Comparison of ENCODE assay signal across 30 cellular contexts in the genomic region with DNA sequence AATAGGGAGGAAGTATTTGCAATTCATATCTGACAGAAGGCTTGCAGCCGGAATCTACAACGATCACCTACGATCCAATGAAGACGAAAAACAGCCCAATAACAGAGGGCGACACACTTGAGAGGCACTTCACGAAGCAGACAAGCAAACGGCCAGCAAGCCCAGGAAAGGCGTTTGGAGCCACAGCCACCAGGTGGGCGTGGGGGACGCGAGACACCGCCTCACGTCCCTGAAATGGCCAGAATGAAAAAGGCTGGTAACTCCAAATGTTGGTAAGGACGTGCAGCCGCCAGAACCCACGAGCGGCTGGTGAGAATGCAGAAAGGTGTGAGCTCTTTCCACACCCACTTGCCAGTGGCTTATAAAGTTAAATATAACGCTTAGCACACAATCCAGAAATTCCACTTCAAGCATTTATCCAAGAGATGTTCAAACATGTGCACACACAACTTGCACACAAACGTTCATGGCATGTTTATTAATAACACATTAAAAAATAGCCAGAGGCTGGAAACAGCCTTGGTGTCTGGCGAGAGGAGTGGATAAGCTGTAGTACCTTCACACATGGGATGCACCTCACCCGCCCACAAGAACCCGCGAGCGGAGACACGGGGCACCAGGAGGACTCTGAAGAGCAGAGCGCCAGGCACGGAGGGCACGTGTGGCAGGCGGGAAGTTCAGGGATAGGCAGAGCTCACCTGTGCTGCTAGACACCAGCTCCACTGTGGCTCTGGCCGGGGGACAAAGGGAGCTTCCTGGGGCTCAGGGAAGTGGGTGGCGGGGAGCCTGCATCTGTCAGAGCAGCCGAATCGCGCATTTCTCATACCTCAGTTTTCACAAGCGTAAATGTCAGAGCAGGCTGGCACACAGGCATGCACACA.
"Had no signal": no experiment of that assay in that cellular context is flagged by ENCODE, and none has a peak within 500 bp of the region (broad histone marks: within the 10 kb centered on the region; RNA-seq: fewer than 3 reads in every experiment).

No MANE protein-coding gene starts in this region.

- H3K4me1 ChIP-seq: heart left ventricle, left lung, stomach, thyroid gland had no signal

- H3K27ac ChIP-seq: brain microvascular endothelial cell, heart left ventricle, left lung, neutrophil, ovary, stomach, thyroid gland had no signal

- H3K36me3 Mint-ChIP-seq: activated naive CD4-positive, alpha-beta T cell treated with anti-CD3 and anti-CD28 coated beads, Interleukin-2, amount 10 ng/mL, durations not matched to agents 7 days and 5 days; activated naive CD8-positive, alpha-beta T cell treated with anti-CD3 and anti-CD28 coated beads, Interleukin-2, amount 10 ng/mL, durations not matched to agents 7 days and 5 days had no signal

- H3K4me3 ChIP-seq: heart left ventricle, left lung, lung, ovary, stomach, thyroid gland had no signal

- H3K4me3 Mint-ChIP-seq: activated CD4-positive, alpha-beta T cell treated with anti-CD3 and anti-CD28 coated beads for 36 hours; activated CD8-positive, alpha-beta T cell treated with anti-CD3 and anti-CD28 coated beads, Interleukin-2, amount 10 ng/mL, durations not matched to agents 7 days and 5 days; activated naive CD4-positive, alpha-beta T cell treated with anti-CD3 and anti-CD28 coated beads, Interleukin-2, amount 10 ng/mL, durations not matched to agents 7 days and 5 days; activated naive CD8-positive, alpha-beta T cell treated with anti-CD3 and anti-CD28 coated beads, Interleukin-2, amount 10 ng/mL, durations not matched to agents 7 days and 5 days; activated T-cell treated with anti-CD3 and anti-CD28 coated beads, Interleukin-2, amount 50 U/mL, for 24 hours; effector memory CD8-positive, alpha-beta T cell; nephron; stimulated activated memory B cell treated with anti-CD40 and anti-IgM and Interleukin-4, amounts not matched to agents 10 μg/mL and 1 μg/mL and 100 μg/mL, for 72 hours; T-helper 2 cell treated with Interferon-gamma antibody and Interleukin-4, amounts not matched to agents 5 μg/mL and 100 μg/mL, for 36 hours had no signal

- ATAC-seq: activated CD4-positive, alpha-beta T cell treated with anti-CD3 and anti-CD28 coated beads for 36 hours; activated CD8-positive, alpha-beta T cell treated with anti-CD3 and anti-CD28 coated beads, Interleukin-2, amount 10 ng/mL, durations not matched to agents 7 days and 5 days; effector memory CD8-positive, alpha-beta T cell; left lung; sciatic nerve had no signal

- H3K9me3 Mint-ChIP-seq: activated naive CD4-positive, alpha-beta T cell treated with anti-CD3 and anti-CD28 coated beads, Interleukin-2, amount 10 ng/mL, durations not matched to agents 7 days and 5 days; activated naive CD8-positive, alpha-beta T cell treated with anti-CD3 and anti-CD28 coated beads, Interleukin-2, amount 10 ng/mL, durations not matched to agents 7 days and 5 days; T-helper 2 cell treated with Interferon-gamma antibody and Interleukin-4, amounts not matched to agents 5 μg/mL and 100 μg/mL, for 36 hours had no signal

- H3K4me1 Mint-ChIP-seq: activated CD4-positive, alpha-beta T cell treated with anti-CD3 and anti-CD28 coated beads for 36 hours; activated naive CD4-positive, alpha-beta T cell treated with anti-CD3 and anti-CD28 coated beads, Interleukin-2, amount 10 ng/mL, durations not matched to agents 7 days and 5 days; activated naive CD8-positive, alpha-beta T cell treated with anti-CD3 and anti-CD28 coated beads, Interleukin-2, amount 10 ng/mL, durations not matched to agents 7 days and 5 days; nephron; stimulated activated memory B cell treated with anti-CD40 and anti-IgM and Interleukin-4, amounts not matched to agents 10 μg/mL and 1 μg/mL and 100 μg/mL, for 72 hours had no signal

- H3K9me3 ChIP-seq: neutrophil, ovary, thyroid gland had no signal

- H3K36me3 ChIP-seq: brain microvascular endothelial cell, heart left ventricle, left lung, neutrophil, ovary, stomach, thyroid gland had no signal

- H3K27ac Mint-ChIP-seq: activated CD4-positive, alpha-beta T cell treated with anti-CD3 and anti-CD28 coated beads for 36 hours; activated CD8-positive, alpha-beta T cell treated with anti-CD3 and anti-CD28 coated beads, Interleukin-2, amount 10 ng/mL, durations not matched to agents 7 days and 5 days; activated naive CD4-positive, alpha-beta T cell treated with anti-CD3 and anti-CD28 coated beads, Interleukin-2, amount 10 ng/mL, durations not matched to agents 7 days and 5 days; activated naive CD8-positive, alpha-beta T cell treated with anti-CD3 and anti-CD28 coated beads, Interleukin-2, amount 10 ng/mL, durations not matched to agents 7 days and 5 days; activated T-cell treated with anti-CD3 and anti-CD28 coated beads, Interleukin-2, amount 50 U/mL, for 24 hours; effector memory CD8-positive, alpha-beta T cell; nephron; progenitor cell of endocrine pancreas; stimulated activated memory B cell treated with anti-CD40 and anti-IgM and Interleukin-4, amounts not matched to agents 10 μg/mL and 1 μg/mL and 100 μg/mL, for 72 hours; T-helper 2 cell treated with Interferon-gamma antibody and Interleukin-4, amounts not matched to agents 5 μg/mL and 100 μg/mL, for 36 hours had no signal

- DNase-seq: activated CD4-positive, alpha-beta T cell treated with anti-CD3 and anti-CD28 coated beads for 36 hours; activated CD4-positive, CD25-positive, alpha-beta regulatory T cell; activated CD8-positive, alpha-beta T cell treated with anti-CD3 and anti-CD28 coated beads, Interleukin-2, amount 10 ng/mL, durations not matched to agents 7 days and 5 days; activated gamma-delta T cell; activated naive CD4-positive, alpha-beta T cell treated with anti-CD3 and anti-CD28 coated beads, Interleukin-2, amount 10 ng/mL, durations not matched to agents 7 days and 5 days; activated naive CD8-positive, alpha-beta T cell treated with anti-CD3 and anti-CD28 coated beads, Interleukin-2, amount 10 ng/mL, durations not matched to agents 7 days and 5 days; activated T-cell treated with anti-CD3 and anti-CD28 coated beads, Interleukin-2, amount 50 U/mL, for 24 hours; brain microvascular endothelial cell; caudate nucleus; cortex of kidney; effector memory CD8-positive, alpha-beta T cell; erythroblast; mesendoderm; small intestine; stimulated activated CD4-positive, alpha-beta T cell treated with anti-CD3 and anti-CD28 coated beads, Interleukin-1b, Interleukin-23, amount 100 ng/mL, for 48 hours; stimulated activated CD4-positive, alpha-beta T cell treated with anti-CD3 and anti-CD28 coated beads, Interleukin-4, amount 100 ng/mL, for 4 hours; stimulated activated CD8-positive, alpha-beta memory T cell treated with anti-CD3 and anti-CD28 coated beads, Interleukin-4, amount 100 ng/mL, for 48 hours; stomach; T-helper 1 cell; thyroid gland had no signal

- H3K27me3 Mint-ChIP-seq: progenitor cell of endocrine pancreas had no signal

- H3K27me3 ChIP-seq: brain microvascular endothelial cell, left lung, neutrophil, ovary, thyroid gland had no signal
